8 cellular contexts compared by ENCODE assay signal in genomic region chr17:76727745-76728456, GRCh38. TPM values are rescaled to one million over a fixed set of nuclear protein-coding genes. Genes with fewer than 3 reads are reported as not detected.
DNase-seq lines count a peak whose midpoint lies in the region; TF ChIP-seq lines count a peak whose summit lies in the region.

No MANE protein-coding gene starts in this region.

- H3K36me3 Mint-ChIP-seq in Caco-2 (ENCODE audit: insufficient read depth, unreplicated experiment) = peaks cover 93% of the 10 kb centered on the region

- POLR2A ChIA-PET in Caco-2 (lab: Charles Lee) = interaction anchor here (0.6 to 1.6 kb wide), 6 partner anchors 9 to 251 kb away, joined by 3 to 9 read pairs (median 3); partner anchors contain the start of gene MFSD11

- peak overlapping the region; percentile 85 for H3K4me3 ChIP-seq in Caco-2 (ENCODE audit: low read depth, low read length)
- H3K4me3 ChIP-seq in MG63 = peak overlapping the region; percentile 99
- peak overlapping the region; percentile 86 for H3K4me3 ChIP-seq in brain microvascular endothelial cell (ENCODE audit: low read depth, low read length)

- TF ChIP-seq CTCF in Caco-2 (IDR thresholded peaks at IDR 0.05; ENCODE audit: insufficient read depth in 1 of 2, low read depth in 1 of 2, low read length in 1 of 2, severe bottlenecking in 1 of 2, unreplicated experiment in 1 of 2) = no peak
- TF ChIP-seq CTCF in brain microvascular endothelial cell (IDR thresholded peaks at IDR 0.05; ENCODE audit: low read depth, low read length, missing control alignments) = no peak

- no peaks in the 10 kb centered on the region for H3K27me3 Mint-ChIP-seq in Caco-2 (ENCODE audit: insufficient read depth, unreplicated experiment)

- in situ Hi-C loops in brain microvascular endothelial cell (cut with HindIII; ENCODE audit: low pct_ligation_motif_present, low sequenced_read_pairs) = no loop called here

- no peaks in the 10 kb centered on the region for H3K9me3 ChIP-seq in Caco-2
- no peaks in the 10 kb centered on the region for H3K9me3 ChIP-seq in MG63

- H3K4me3 Mint-ChIP-seq in Caco-2 (ENCODE audit: unreplicated experiment) = peak overlapping the region; percentile 90

- CTCF ChIA-PET in Caco-2 (lab: Charles Lee) = interaction anchor here (1.1 to 1.7 kb wide), 4 partner anchors 8 to 171 kb away, joined by 3 to 7 read pairs (median 4); partner anchors contain the start of gene MFSD11

- no TSS peak for BruUV-seq in Caco-2 (replicated peaks; lab: Mats Ljungman, UMichigan)

- peak overlapping the region; percentile 84 for H3K27ac Mint-ChIP-seq in Caco-2 (ENCODE audit: unreplicated experiment)

- no peaks in the 10 kb centered on the region for H3K9me3 Mint-ChIP-seq in Caco-2 (ENCODE audit: unreplicated experiment)

- intact Hi-C loops in Caco-2 (cut with micrococcal nuclease; ENCODE audit: unreplicated experiment) = no loop called here

- DNase-seq in Caco-2 = no peak
- no peak for DNase-seq in MG63
- no peak for DNase-seq in brain microvascular endothelial cell
- peak; percentile 86 for DNase-seq in mesenteric fat pad (ENCODE audit: low spot score)
- DNase-seq in cortex of kidney (lab: John Stamatoyannopoulos, UW) = no peak
- DNase-seq in DMS114 treated with DMSO at 0.1 percent for 48 hours (lab: John Stamatoyannopoulos, UW; ENCODE audit: unreplicated experiment) = no peak
- no peak for DNase-seq in NCI-H1436 treated with DMSO at 0.1 percent for 48 hours (lab: John Stamatoyannopoulos, UW)
- no peak for DNase-seq in NK-92 (lab: John Stamatoyannopoulos, UW; ENCODE audit: unreplicated experiment)

- no peaks in the 10 kb centered on the region for H3K27me3 ChIP-seq in Caco-2 (replicated peaks; ENCODE audit: control insufficient read depth, insufficient read depth, low read length)
- no peaks in the 10 kb centered on the region for H3K27me3 ChIP-seq in MG63
- H3K27me3 ChIP-seq in brain microvascular endothelial cell (replicated peaks) = no peaks in the 10 kb centered on the region

- peak overlapping the region; percentile 94 for H3K27ac ChIP-seq in brain microvascular endothelial cell

- no peaks in the 10 kb centered on the region for H3K4me1 Mint-ChIP-seq in Caco-2 (ENCODE audit: low read depth, unreplicated experiment)

- H3K4me1 ChIP-seq in Caco-2 = peaks cover 7% of the 10 kb centered on the region; the same call in 1 of the 2 replicates

- H3K36me3 ChIP-seq in Caco-2 (ENCODE audit: control insufficient read depth, insufficient read depth, low read length) (peaks cover 3% of the 10 kb centered on the region), MG63 (peaks cover 61% of the 10 kb centered on the region), brain microvascular endothelial cell (replicated peaks) (peaks cover 40% of the 10 kb centered on the region)

RNA-seq across cellular contexts. Expression of gene METTL23, which starts 1.3 kb away (rescaled TPM):
- total RNA-seq in Caco-2 (2022) (37.7 and 38.8 TPM in 2 replicates), mesenteric fat pad (32.2 TPM)
- total RNA-seq in MG63 (2014; rRNA removed; shearing (Covaris generic); ENCODE audit: low replicate concordance) = 44.4 and 44.9 TPM in 2 replicates

RNA-seq across cellular contexts. Expression of gene JMJD6, which starts 1.5 kb away (rescaled TPM):
- total RNA-seq in Caco-2 (2022) (37.4 and 48.2 TPM in 2 replicates), mesenteric fat pad (55.3 TPM)
- 28.2 and 55.1 TPM in 2 replicates for total RNA-seq in MG63 (2014; rRNA removed; shearing (Covaris generic); ENCODE audit: low replicate concordance)

RNA-seq across cellular contexts. Expression of gene SRSF2, which starts 9.2 kb away (rescaled TPM):
- total RNA-seq in Caco-2 (2022) (349 and 356 TPM in 2 replicates), mesenteric fat pad (179 TPM)
- total RNA-seq in MG63 (2014; rRNA removed; shearing (Covaris generic); ENCODE audit: low replicate concordance) = 292 and 619 TPM in 2 replicates

RNA-seq across cellular contexts. Expression of gene MFSD11, which starts 10.0 kb away (rescaled TPM):
- 40.4 and 47.5 TPM in 2 replicates for total RNA-seq in Caco-2 (2022)
- total RNA-seq in MG63 (2014; rRNA removed; shearing (Covaris generic); ENCODE audit: low replicate concordance) = 23.8 and 24.9 TPM in 2 replicates
- 23.2 TPM for total RNA-seq in mesenteric fat pad

RNA-seq across cellular contexts. Expression of gene MXRA7, which starts 17.1 kb away (rescaled TPM):
- total RNA-seq in Caco-2 (2022) (66.8 and 70.2 TPM in 2 replicates), mesenteric fat pad (193 TPM)
- 53.8 and 65.4 TPM in 2 replicates for total RNA-seq in MG63 (2014; rRNA removed; shearing (Covaris generic); ENCODE audit: low replicate concordance)
